Comparison of ENCODE assay signal across 1 cellular context in the genomic region with DNA sequence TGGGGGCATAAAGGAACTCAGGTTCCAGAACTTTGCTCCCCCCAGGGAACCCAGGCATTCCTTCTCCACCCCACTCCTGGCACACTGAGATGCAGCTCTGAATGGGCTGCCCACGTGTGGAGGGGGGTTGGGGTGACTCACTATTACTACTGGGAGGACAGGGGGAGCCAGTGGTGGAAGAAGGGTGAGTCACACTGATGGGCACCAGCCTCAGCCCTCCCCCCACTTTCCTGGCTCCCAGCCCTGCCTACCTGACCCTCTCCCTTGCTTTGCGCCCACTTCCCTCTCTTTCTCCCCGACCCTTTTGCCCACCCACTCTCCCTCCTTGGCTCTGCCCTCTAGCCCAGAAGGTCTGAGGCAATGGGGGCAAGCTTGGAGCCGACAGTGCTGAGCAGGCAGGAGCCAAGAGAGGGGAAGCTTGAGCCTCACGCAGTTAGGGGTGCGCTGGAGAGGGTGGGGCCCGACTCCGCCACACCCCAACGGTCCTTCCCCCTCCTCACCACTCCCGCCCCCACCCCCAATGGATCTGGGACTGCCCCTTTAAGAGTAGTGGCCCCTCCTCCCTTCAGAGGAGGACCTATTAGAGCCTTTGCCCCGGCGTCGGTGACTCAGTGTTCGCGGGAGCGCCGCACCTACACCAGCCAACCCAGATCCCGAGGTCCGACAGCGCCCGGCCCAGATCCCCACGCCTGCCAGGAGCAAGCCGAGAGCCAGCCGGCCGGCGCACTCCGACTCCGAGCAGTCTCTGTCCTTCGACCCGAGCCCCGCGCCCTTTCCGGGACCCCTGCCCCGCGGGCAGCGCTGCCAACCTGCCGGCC.
TF ChIP-seq lines count a peak whose summit lies in the region.

A gene (plus strand): TSS at position 611 of the 818 bp plus-strand sequence. CDS start 208 bp downstream, outside the sequence.

TF ChIP-seq in HepG2, 621 proteins besides CTCF, POLR2A, EP300 and RAD21 (continued from another document and continues in another):
- TF ChIP-seq, protein P1, sequence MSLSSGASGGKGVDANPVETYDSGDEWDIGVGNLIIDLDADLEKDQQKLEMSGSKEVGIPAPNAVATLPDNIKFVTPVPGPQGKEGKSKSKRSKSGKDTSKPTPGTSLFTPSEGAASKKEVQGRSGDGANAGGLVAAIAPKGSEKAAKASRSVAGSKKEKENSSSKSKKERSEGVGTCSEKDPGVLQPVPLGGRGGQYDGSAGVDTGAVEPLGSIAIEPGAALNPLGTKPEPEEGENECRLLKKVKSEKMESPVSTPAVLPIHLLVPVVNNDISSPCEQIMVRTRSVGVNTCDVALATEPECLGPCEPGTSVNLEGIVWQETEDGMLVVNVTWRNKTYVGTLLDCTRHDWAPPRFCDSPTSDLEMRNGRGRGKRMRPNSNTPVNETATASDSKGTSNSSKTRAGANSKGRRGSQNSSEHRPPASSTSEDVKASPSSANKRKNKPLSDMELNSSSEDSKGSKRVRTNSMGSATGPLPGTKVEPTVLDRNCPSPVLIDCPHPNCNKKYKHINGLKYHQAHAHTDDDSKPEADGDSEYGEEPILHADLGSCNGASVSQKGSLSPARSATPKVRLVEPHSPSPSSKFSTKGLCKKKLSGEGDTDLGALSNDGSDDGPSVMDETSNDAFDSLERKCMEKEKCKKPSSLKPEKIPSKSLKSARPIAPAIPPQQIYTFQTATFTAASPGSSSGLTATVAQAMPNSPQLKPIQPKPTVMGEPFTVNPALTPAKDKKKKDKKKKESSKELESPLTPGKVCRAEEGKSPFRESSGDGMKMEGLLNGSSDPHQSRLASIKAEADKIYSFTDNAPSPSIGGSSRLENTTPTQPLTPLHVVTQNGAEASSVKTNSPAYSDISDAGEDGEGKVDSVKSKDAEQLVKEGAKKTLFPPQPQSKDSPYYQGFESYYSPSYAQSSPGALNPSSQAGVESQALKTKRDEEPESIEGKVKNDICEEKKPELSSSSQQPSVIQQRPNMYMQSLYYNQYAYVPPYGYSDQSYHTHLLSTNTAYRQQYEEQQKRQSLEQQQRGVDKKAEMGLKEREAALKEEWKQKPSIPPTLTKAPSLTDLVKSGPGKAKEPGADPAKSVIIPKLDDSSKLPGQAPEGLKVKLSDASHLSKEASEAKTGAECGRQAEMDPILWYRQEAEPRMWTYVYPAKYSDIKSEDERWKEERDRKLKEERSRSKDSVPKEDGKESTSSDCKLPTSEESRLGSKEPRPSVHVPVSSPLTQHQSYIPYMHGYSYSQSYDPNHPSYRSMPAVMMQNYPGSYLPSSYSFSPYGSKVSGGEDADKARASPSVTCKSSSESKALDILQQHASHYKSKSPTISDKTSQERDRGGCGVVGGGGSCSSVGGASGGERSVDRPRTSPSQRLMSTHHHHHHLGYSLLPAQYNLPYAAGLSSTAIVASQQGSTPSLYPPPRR (CRISPR knock-in tag; IDR thresholded peaks at IDR 0.05; ENCODE audit: borderline replicate concordance): no peak
- no peak for TF ChIP-seq ARNTL (CRISPR knock-in tag; IDR thresholded peaks at IDR 0.05)
- TF ChIP-seq, protein P2, sequence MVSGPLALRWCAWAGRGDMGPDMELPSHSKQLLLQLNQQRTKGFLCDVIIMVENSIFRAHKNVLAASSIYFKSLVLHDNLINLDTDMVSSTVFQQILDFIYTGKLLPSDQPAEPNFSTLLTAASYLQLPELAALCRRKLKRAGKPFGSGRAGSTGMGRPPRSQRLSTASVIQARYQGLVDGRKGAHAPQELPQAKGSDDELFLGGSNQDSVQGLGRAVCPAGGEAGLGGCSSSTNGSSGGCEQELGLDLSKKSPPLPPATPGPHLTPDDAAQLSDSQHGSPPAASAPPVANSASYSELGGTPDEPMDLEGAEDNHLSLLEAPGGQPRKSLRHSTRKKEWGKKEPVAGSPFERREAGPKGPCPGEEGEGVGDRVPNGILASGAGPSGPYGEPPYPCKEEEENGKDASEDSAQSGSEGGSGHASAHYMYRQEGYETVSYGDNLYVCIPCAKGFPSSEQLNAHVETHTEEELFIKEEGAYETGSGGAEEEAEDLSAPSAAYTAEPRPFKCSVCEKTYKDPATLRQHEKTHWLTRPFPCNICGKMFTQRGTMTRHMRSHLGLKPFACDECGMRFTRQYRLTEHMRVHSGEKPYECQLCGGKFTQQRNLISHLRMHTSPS (CRISPR knock-in tag; IDR thresholded peaks at IDR 0.05; ENCODE audit: low read depth): peak; percentile 82
- TF ChIP-seq, protein P3, sequence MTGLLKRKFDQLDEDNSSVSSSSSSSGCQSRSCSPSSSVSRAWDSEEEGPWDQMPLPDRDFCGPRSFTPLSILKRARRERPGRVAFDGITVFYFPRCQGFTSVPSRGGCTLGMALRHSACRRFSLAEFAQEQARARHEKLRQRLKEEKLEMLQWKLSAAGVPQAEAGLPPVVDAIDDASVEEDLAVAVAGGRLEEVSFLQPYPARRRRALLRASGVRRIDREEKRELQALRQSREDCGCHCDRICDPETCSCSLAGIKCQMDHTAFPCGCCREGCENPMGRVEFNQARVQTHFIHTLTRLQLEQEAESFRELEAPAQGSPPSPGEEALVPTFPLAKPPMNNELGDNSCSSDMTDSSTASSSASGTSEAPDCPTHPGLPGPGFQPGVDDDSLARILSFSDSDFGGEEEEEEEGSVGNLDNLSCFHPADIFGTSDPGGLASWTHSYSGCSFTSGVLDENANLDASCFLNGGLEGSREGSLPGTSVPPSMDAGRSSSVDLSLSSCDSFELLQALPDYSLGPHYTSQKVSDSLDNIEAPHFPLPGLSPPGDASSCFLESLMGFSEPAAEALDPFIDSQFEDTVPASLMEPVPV (CRISPR knock-in tag; IDR thresholded peaks at IDR 0.05): no peak
- no peak for TF ChIP-seq ZNF777 (CRISPR knock-in tag; IDR thresholded peaks at IDR 0.05)
- TF ChIP-seq SIN3B (IDR thresholded peaks at IDR 0.05; ENCODE audit: low read length): 0 out of 2 replicates have a peak, but pooled peaks have one; percentile 25
- TF ChIP-seq, protein P4, sequence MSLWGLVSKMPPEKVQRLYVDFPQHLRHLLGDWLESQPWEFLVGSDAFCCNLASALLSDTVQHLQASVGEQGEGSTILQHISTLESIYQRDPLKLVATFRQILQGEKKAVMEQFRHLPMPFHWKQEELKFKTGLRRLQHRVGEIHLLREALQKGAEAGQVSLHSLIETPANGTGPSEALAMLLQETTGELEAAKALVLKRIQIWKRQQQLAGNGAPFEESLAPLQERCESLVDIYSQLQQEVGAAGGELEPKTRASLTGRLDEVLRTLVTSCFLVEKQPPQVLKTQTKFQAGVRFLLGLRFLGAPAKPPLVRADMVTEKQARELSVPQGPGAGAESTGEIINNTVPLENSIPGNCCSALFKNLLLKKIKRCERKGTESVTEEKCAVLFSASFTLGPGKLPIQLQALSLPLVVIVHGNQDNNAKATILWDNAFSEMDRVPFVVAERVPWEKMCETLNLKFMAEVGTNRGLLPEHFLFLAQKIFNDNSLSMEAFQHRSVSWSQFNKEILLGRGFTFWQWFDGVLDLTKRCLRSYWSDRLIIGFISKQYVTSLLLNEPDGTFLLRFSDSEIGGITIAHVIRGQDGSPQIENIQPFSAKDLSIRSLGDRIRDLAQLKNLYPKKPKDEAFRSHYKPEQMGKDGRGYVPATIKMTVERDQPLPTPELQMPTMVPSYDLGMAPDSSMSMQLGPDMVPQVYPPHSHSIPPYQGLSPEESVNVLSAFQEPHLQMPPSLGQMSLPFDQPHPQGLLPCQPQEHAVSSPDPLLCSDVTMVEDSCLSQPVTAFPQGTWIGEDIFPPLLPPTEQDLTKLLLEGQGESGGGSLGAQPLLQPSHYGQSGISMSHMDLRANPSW (CRISPR knock-in tag; IDR thresholded peaks at IDR 0.05; ENCODE audit: borderline replicate concordance): no peak
- TF ChIP-seq ESRRA (CRISPR knock-in tag; IDR thresholded peaks at IDR 0.05; ENCODE audit: low read depth): no peak
- TF ChIP-seq, protein P5, sequence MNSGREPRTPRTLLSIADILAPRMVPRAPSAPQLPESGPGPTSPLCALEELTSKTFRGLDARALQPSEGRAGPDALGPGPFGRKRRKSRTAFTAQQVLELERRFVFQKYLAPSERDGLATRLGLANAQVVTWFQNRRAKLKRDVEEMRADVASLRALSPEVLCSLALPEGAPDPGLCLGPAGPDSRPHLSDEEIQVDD (CRISPR knock-in tag; IDR thresholded peaks at IDR 0.05; ENCODE audit: borderline replicate concordance): peak; percentile 46; the same call in 1 of the 2 replicates
- TF ChIP-seq, protein P6, sequence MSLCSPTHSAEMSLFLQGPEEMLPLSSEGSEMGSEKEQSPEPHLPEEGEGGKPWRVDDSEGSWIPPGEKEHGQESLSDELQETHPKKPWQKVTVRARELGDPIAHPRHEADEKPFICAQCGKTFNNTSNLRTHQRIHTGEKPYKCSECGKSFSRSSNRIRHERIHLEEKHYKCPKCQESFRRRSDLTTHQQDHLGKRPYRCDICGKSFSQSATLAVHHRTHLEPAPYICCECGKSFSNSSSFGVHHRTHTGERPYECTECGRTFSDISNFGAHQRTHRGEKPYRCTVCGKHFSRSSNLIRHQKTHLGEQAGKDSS (CRISPR knock-in tag; IDR thresholded peaks at IDR 0.05; ENCODE audit: borderline replicate concordance, low read depth): 0 out of 2 replicates have a peak, but pooled peaks have one; percentile 43
- TF ChIP-seq FOXK1 (CRISPR knock-in tag; IDR thresholded peaks at IDR 0.05; ENCODE audit: borderline replicate concordance, low read depth): no peak
- TF ChIP-seq, protein P7, sequence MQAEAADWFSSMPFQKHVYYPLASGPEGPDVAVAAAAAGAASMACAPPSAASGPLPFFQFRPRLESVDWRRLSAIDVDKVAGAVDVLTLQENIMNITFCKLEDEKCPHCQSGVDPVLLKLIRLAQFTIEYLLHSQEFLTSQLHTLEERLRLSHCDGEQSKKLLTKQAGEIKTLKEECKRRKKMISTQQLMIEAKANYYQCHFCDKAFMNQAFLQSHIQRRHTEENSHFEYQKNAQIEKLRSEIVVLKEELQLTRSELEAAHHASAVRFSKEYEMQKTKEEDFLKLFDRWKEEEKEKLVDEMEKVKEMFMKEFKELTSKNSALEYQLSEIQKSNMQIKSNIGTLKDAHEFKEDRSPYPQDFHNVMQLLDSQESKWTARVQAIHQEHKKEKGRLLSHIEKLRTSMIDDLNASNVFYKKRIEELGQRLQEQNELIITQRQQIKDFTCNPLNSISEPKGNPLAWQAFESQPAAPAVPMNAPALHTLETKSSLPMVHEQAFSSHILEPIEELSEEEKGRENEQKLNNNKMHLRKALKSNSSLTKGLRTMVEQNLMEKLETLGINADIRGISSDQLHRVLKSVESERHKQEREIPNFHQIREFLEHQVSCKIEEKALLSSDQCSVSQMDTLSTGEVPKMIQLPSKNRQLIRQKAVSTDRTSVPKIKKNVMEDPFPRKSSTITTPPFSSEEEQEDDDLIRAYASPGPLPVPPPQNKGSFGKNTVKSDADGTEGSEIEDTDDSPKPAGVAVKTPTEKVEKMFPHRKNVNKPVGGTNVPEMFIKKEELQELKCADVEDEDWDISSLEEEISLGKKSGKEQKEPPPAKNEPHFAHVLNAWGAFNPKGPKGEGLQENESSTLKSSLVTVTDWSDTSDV (CRISPR knock-in tag; IDR thresholded peaks at IDR 0.05): peak; percentile 20; the same call in 1 of the 2 replicates
- TF ChIP-seq HNRNPL (IDR thresholded peaks at IDR 0.05; ENCODE audit: low read depth, low read length): peak; percentile 87
- TF ChIP-seq ZNF788 (CRISPR knock-in tag; IDR thresholded peaks at IDR 0.05; ENCODE audit: borderline replicate concordance): peak; percentile 65; the same call in 1 of the 2 replicates
- no peak for TF ChIP-seq NFE2L2 (IDR thresholded peaks at IDR 0.05; ENCODE audit: low read length)
- TF ChIP-seq, protein P8, sequence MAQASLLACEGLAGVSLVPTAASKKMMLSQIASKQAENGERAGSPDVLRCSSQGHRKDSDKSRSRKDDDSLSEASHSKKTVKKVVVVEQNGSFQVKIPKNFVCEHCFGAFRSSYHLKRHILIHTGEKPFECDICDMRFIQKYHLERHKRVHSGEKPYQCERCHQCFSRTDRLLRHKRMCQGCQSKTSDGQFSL (CRISPR knock-in tag; IDR thresholded peaks at IDR 0.05): no peak
- no peak for TF ChIP-seq ZBTB1 (CRISPR knock-in tag; IDR thresholded peaks at IDR 0.05; ENCODE audit: borderline replicate concordance)
- TF ChIP-seq HNRNPUL1 (IDR thresholded peaks at IDR 0.05; ENCODE audit: low read depth, low read length): no peak
- TF ChIP-seq STAG1 (CRISPR knock-in tag; IDR thresholded peaks at IDR 0.05): no peak
- TF ChIP-seq ZNF138 (CRISPR knock-in tag; IDR thresholded peaks at IDR 0.05; ENCODE audit: low read depth): no peak
- no peak for TF ChIP-seq IRX3 (CRISPR knock-in tag; IDR thresholded peaks at IDR 0.05; ENCODE audit: borderline replicate concordance, low read depth)
- TF ChIP-seq SNAI1 (CRISPR knock-in tag; IDR thresholded peaks at IDR 0.05; ENCODE audit: borderline replicate concordance): no peak
